ENCODE assay signal across 10 cellular contexts in the genomic region with DNA sequence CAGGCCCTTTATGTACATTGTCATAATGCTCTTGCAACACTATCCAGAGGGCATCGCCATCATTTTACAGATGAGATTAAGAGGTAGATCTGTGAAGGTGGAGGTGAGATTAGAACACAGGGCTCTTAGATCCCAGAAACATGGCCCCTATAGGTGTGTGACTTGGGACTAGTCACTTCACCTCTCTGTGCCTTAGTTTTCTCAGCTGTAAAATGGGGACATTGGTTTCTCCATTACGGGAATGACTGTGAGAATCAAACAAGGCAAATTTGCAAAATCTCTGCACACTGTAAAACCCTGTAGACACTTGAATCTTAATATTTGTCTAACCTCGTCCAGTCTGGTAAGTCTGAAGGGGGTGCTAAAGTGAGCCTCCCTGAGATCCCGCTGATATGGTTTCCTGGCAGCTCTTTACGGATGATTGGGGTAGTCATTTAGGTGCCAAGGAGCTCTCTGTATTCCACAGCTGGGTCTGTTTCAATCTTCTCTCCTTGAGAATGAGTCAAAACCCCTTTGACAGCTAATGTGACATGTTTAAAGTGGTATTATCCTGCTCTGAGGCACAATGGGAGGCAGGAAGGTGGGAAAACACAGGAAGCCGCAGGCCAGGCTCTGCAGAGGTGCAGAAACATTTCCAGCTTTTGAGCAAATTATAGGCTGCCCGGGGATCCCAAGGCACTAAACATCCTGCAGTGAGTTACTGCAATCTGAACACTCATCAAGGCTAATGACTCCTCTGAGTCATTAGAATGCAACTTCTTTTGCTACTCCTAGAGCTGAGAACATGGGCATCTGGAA.
DNase-seq lines count a peak whose midpoint lies in the region; ATAC-seq, FAIRE-seq and TF ChIP-seq lines count a peak whose summit lies in the region.
"Had no signal": no experiment of that assay in that cellular context is flagged by ENCODE, and none has a peak within 500 bp of the region (broad histone marks: within the 10 kb centered on the region; RNA-seq: fewer than 3 reads in every experiment).

No MANE protein-coding gene starts in this region.

- H3K9me3 ChIP-seq in endothelial cell of umbilical vein (replicated peaks; ENCODE audit: control insufficient read depth, insufficient read depth, low read length) (no peaks in the 10 kb centered on the region), Caco-2 (peaks cover 20% of the 10 kb centered on the region)

- BruUV-seq in endothelial cell of umbilical vein (replicated peaks; lab: Mats Ljungman, UMichigan) (TSS peak; percentile 36), Caco-2 (replicated peaks; lab: Mats Ljungman, UMichigan) (no TSS peak)

- no peak overlapping the region for H2AFZ ChIP-seq in endothelial cell of umbilical vein (ENCODE audit: low read depth, low read length)

- CTCF ChIA-PET in endothelial cell of umbilical vein (lab: Charles Lee): interaction anchor here (0.6 to 2.3 kb wide), 10 partner anchors 9 to 284 kb away, joined by 3 to 17 read pairs (median 4); no protein-coding TSS in a partner anchor
- CTCF ChIA-PET in Caco-2 (lab: Charles Lee): no interaction called here

- no peak for ATAC-seq in HG03175 (IDR thresholded peaks at IDR 0.05; ENCODE audit: unreplicated experiment)
- ATAC-seq in HG03442 (IDR thresholded peaks at IDR 0.05; ENCODE audit: unreplicated experiment): no peak

- H3K4me3 ChIP-seq in AG10803 (ENCODE audit: low read length) (no peak overlapping the region), endothelial cell of umbilical vein (replicated peaks in 1 of 3; ENCODE audit: insufficient read depth in 1 of 3, low read depth in 1 of 3, low read length in 3 of 3) (no peak overlapping the region), Caco-2 (ENCODE audit: low read depth, low read length) (no peak overlapping the region)

- H3K36me3 Mint-ChIP-seq in neural crest cell (ENCODE audit: low read depth) (no peaks in the 10 kb centered on the region), Caco-2 (ENCODE audit: insufficient read depth, unreplicated experiment) (no peaks in the 10 kb centered on the region)

- TF ChIP-seq POLR2A in endothelial cell of umbilical vein (IDR thresholded peaks at IDR 0.05; ENCODE audit: low read depth, low read length): no peak

- H3K4me2 ChIP-seq in endothelial cell of umbilical vein (ENCODE audit: insufficient read depth, low read length): peak overlapping the region; percentile 12

- intact Hi-C loops in endothelial cell of umbilical vein (cut with micrococcal nuclease) (loop anchor here (1.0 to 5.0 kb wide), 6 partner anchors 9 to 402 kb away; no protein-coding TSS in a partner anchor), Caco-2 (cut with micrococcal nuclease; ENCODE audit: unreplicated experiment) (loop anchor here (5.0 to 10.0 kb wide), 2 partner anchors 157 to 489 kb away; a partner anchor contains a TSS)

- H3K36me3 ChIP-seq in endothelial cell of umbilical vein (ENCODE audit: control insufficient read depth in 2 of 2, extremely low read depth in 1 of 2, insufficient read depth in 2 of 2, low read length in 2 of 2) (no peaks in the 10 kb centered on the region), Caco-2 (ENCODE audit: control insufficient read depth, insufficient read depth, low read length) (no peaks in the 10 kb centered on the region)

- TF ChIP-seq CTCF in AG10803 (conservative IDR thresholded peaks at IDR 0.05; ENCODE audit: low read length): no peak
- TF ChIP-seq CTCF in endothelial cell of umbilical vein (IDR thresholded peaks at IDR 0.05; ENCODE audit: extremely low read depth in 1 of 2, insufficient read depth in 1 of 2, low read depth in 1 of 2, low read length in 2 of 2): no peak
- no peak for TF ChIP-seq CTCF in neural crest cell (conservative IDR thresholded peaks at IDR 0.05)
- no peak for TF ChIP-seq CTCF in Caco-2 (IDR thresholded peaks at IDR 0.05; ENCODE audit: insufficient read depth in 1 of 2, low read depth in 1 of 2, low read length in 1 of 2, severe bottlenecking in 1 of 2, unreplicated experiment in 1 of 2)

- peak overlapping the region; percentile 23 for H3K27ac Mint-ChIP-seq in neural crest cell (ENCODE audit: unreplicated experiment)
- H3K27ac Mint-ChIP-seq in Caco-2 (ENCODE audit: unreplicated experiment): no peak overlapping the region
- H3K27ac Mint-ChIP-seq: activated B cell treated with CpG ODN at 0.5 μM for 24 hours had no signal

- H3K9me3 Mint-ChIP-seq in neural crest cell (no peaks in the 10 kb centered on the region), Caco-2 (ENCODE audit: unreplicated experiment) (no peaks in the 10 kb centered on the region)
- H3K9me3 Mint-ChIP-seq: activated B cell treated with CpG ODN at 0.5 μM for 24 hours had no signal

- dilution Hi-C loops in endothelial cell of umbilical vein (cut with MboI; ENCODE audit: extremely low pct_ligation_motif_present, low sequenced_read_pairs): no loop called here

- H3K4me3 Mint-ChIP-seq in neural crest cell: no peak overlapping the region
- H3K4me3 Mint-ChIP-seq in Caco-2 (ENCODE audit: unreplicated experiment): no peak overlapping the region
- H3K4me3 Mint-ChIP-seq: activated B cell treated with CpG ODN at 0.5 μM for 24 hours had no signal

- POLR2A ChIA-PET in endothelial cell of umbilical vein (lab: Charles Lee): interaction anchor here (0.6 to 1.4 kb wide), 5 partner anchors 9 to 225 kb away, joined by 3 to 11 read pairs (median 3); no protein-coding TSS in a partner anchor
- POLR2A ChIA-PET in Caco-2 (lab: Charles Lee): no interaction called here

- H3K9ac ChIP-seq in endothelial cell of umbilical vein (replicated peaks; ENCODE audit: extremely low read depth, insufficient read depth, low read length): peak overlapping the region; percentile 42

- FAIRE-seq in endothelial cell of umbilical vein (lab: Jason Lieb, UNC): peak; percentile 96

- no peaks in the 10 kb centered on the region for H3K79me2 ChIP-seq in endothelial cell of umbilical vein (ENCODE audit: control insufficient read depth, insufficient read depth, low read length)

- DNase-seq in AG10803 (ENCODE audit: low read depth): peak; percentile 86
- DNase-seq in NCI-H2227 (lab: John Stamatoyannopoulos, UW; ENCODE audit: unreplicated experiment): peak; percentile 69
- peak; percentile 98 for DNase-seq in endothelial cell of umbilical vein (ENCODE audit: low read depth, low spot score)
- no peak for DNase-seq in neural crest cell (ENCODE audit: low read depth, low spot score)
- no peak for DNase-seq in substantia nigra (lab: John Stamatoyannopoulos, UW)
- DNase-seq in Caco-2: no peak
- DNase-seq: activated B cell treated with CpG ODN at 0.5 μM for 24 hours; stimulated activated CD4-positive, alpha-beta T cell treated with anti-CD3 and anti-CD28 coated beads, Interleukin-4, amount 100 ng/mL, for 1 hour had no signal

- peaks cover 22% of the 10 kb centered on the region for H3K4me1 Mint-ChIP-seq in neural crest cell
- peaks cover 38% of the 10 kb centered on the region for H3K4me1 Mint-ChIP-seq in Caco-2 (ENCODE audit: low read depth, unreplicated experiment)

- no peaks in the 10 kb centered on the region for H4K20me1 ChIP-seq in endothelial cell of umbilical vein (replicated peaks; ENCODE audit: control insufficient read depth, extremely low read depth, insufficient read depth, low read length)

- H3K9me1 ChIP-seq in endothelial cell of umbilical vein (replicated peaks; ENCODE audit: control insufficient read depth, extremely low read depth, insufficient read depth, low read length): no peaks in the 10 kb centered on the region

- H3K27me3 Mint-ChIP-seq in neural crest cell (ENCODE audit: low read depth): no peaks in the 10 kb centered on the region
- no peaks in the 10 kb centered on the region for H3K27me3 Mint-ChIP-seq in Caco-2 (ENCODE audit: insufficient read depth, unreplicated experiment)
- H3K27me3 Mint-ChIP-seq: activated B cell treated with CpG ODN at 0.5 μM for 24 hours had no signal

- H3K27ac ChIP-seq in endothelial cell of umbilical vein (ENCODE audit: insufficient read depth, low read depth, low read length) (peak overlapping the region; percentile 96), substantia nigra (ENCODE audit: low read depth, low read length, poor library complexity, severe bottlenecking) (no peak overlapping the region)

- no peaks in the 10 kb centered on the region for H3K27me3 ChIP-seq in endothelial cell of umbilical vein (ENCODE audit: control insufficient read depth in 2 of 2, insufficient read depth in 2 of 2, low read length in 2 of 2)
- no peaks in the 10 kb centered on the region for H3K27me3 ChIP-seq in Caco-2 (replicated peaks; ENCODE audit: control insufficient read depth, insufficient read depth, low read length)

- peaks cover 70% of the 10 kb centered on the region for H3K4me1 ChIP-seq in endothelial cell of umbilical vein (ENCODE audit: control insufficient read depth, extremely low read depth, insufficient read depth, low read length)
- peaks cover 99% of the 10 kb centered on the region for H3K4me1 ChIP-seq in Caco-2

TF ChIP-seq in endothelial cell of umbilical vein, 7 proteins besides CTCF, POLR2A, EP300 and RAD21:
- TF ChIP-seq FOS (IDR thresholded peaks at IDR 0.05; ENCODE audit: borderline replicate concordance, insufficient read depth, low read length) (peak; percentile 96), MYC (IDR thresholded peaks at IDR 0.05; ENCODE audit: low read depth, low read length) (no peak), GATA2 (IDR thresholded peaks at IDR 0.05; ENCODE audit: insufficient read depth, insufficient read length, low read depth, low read length) (peak; percentile 93), POLR2AphosphoS5 (IDR thresholded peaks at IDR 0.05; ENCODE audit: insufficient read depth, low read depth, low read length) (peak; percentile 86), JUN (IDR thresholded peaks at IDR 0.05; ENCODE audit: borderline replicate concordance, insufficient read depth, insufficient read length, low read depth) (peak; percentile 84), EZH2 (IDR thresholded peaks at IDR 0.05; ENCODE audit: borderline replicate concordance, low read depth, low read length, severe bottlenecking) (no peak)
- TF ChIP-seq, protein P1, sequence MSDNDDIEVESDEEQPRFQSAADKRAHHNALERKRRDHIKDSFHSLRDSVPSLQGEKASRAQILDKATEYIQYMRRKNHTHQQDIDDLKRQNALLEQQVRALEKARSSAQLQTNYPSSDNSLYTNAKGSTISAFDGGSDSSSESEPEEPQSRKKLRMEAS (IDR thresholded peaks at IDR 0.05; ENCODE audit: insufficient read depth, insufficient read length): peak; percentile 5

Comparison
In these comparisons a context has a peak if more than half of its experiments do, and no peak if none do; other contexts are left out.
1. DNase-seq: peak in AG10803 (single experiment), NCI-H2227 (single experiment) and endothelial cell of umbilical vein (single experiment); none in neural crest cell (single experiment), substantia nigra (0 of 49) and Caco-2 (0 of 2).